Comparison of ENCODE assay signal across 34 cellular contexts in the genomic region with DNA sequence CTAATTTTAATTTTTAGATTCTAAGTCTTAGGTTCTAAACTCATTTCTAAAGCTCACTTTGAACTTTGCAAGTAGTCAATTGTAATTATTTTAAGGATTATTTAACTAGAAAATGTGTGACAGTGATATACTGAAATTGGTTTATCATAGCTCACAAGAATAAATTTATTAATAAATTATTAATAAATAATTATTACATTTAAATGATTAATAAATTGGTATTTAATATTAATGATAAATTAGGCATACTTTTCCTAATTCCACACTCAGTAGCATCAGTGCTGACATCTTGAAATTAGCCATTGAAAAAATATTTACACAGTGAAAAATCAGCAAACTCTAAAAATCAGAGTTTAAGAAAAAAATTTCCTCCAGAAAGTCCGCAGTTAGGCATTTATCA.
"Had no signal": no experiment of that assay in that cellular context is flagged by ENCODE, and none has a peak within 500 bp of the region (broad histone marks: within the 10 kb centered on the region; RNA-seq: fewer than 3 reads in every experiment).

No MANE protein-coding gene starts in this region.

- H3K4me1 Mint-ChIP-seq: activated B cell treated with CpG ODN at 0.5 μM for 24 hours; activated T-helper 17 cell treated with anti-CD3 and anti-CD28 coated beads, Interleukin-2, amount 50 U/mL, for 72 hours; central memory CD8-positive, alpha-beta T cell; T-helper 17 cell had no signal

- H3K4me3 ChIP-seq: esophagus squamous epithelium, heart left ventricle had no signal

- ATAC-seq: activated CD4-positive, CD25-positive, alpha-beta regulatory T cell treated with anti-CD3 and anti-CD28 coated beads, Interleukin-2, amount 50 U/mL, for 24 hours; activated CD8-positive, alpha-beta T cell treated with anti-CD3 and anti-CD28 coated beads for 36 hours; activated T-cell treated with anti-CD3 and anti-CD28 coated beads, Interleukin-2, amount 50 U/mL, for 4 hours; activated T-helper 17 cell treated with anti-CD3 and anti-CD28 coated beads, Interleukin-2, amount 50 U/mL, for 72 hours; effector memory CD8-positive, alpha-beta T cell; heart left ventricle; T-helper 17 cell had no signal

- H3K27ac Mint-ChIP-seq: activated B cell treated with CpG ODN at 0.5 μM for 24 hours; activated CD8-positive, alpha-beta T cell treated with anti-CD3 and anti-CD28 coated beads for 36 hours; activated naive CD8-positive, alpha-beta T cell; activated T-helper 17 cell treated with anti-CD3 and anti-CD28 coated beads, Interleukin-2, amount 50 U/mL, for 72 hours; effector memory CD8-positive, alpha-beta T cell; T-helper 17 cell; T-helper 2 cell treated with Interferon-gamma antibody and Interleukin-4, amounts not matched to agents 5 μg/mL and 100 μg/mL, for 36 hours had no signal

- H3K36me3 ChIP-seq: brain microvascular endothelial cell, esophagus squamous epithelium, heart left ventricle had no signal

- DNase-seq: activated B cell treated with CpG ODN at 0.5 μM for 24 hours; activated CD4-positive, alpha-beta T cell treated with anti-CD3 and anti-CD28 coated beads for 48 hours; activated CD4-positive, alpha-beta T cell treated with anti-CD3 and anti-CD28 coated beads, Interleukin-2, amount 50 U/mL, for 1 hour; activated CD4-positive, alpha-beta T cell treated with anti-CD3 and anti-CD28 coated beads, Interleukin-2, amount 50 U/mL, for 48 hours; activated CD8-positive, alpha-beta memory T cell treated with anti-CD3 and anti-CD28 coated beads for 24 hours; activated CD8-positive, alpha-beta T cell treated with anti-CD3 and anti-CD28 coated beads for 36 hours; activated effector memory CD4-positive, alpha-beta T cell treated with Interleukin-2 at 50 U/mL for 16 hours; activated gamma-delta T cell treated with Interleukin-2 at 50 U/mL for 16 hours; activated naive CD4-positive, alpha-beta T cell treated with anti-CD3 and anti-CD28 coated beads, Interleukin-2, amount 50 U/mL, for 16 hours; activated naive CD4-positive, alpha-beta T cell treated with Interleukin-2 at 50 U/mL for 16 hours; activated T-cell treated with anti-CD3 and anti-CD28 coated beads, Interleukin-2, amount 50 U/mL, for 4 hours; amniotic stem cell; anterior cingulate cortex; brain microvascular endothelial cell; cortex of kidney; dermis blood vessel endothelial cell; effector CD4-positive, alpha-beta T cell; effector memory CD8-positive, alpha-beta T cell; esophagus squamous epithelium; foreskin melanocyte; glutamatergic neuron; heart left ventricle; T-helper 1 cell; T-helper 17 cell; T1000 had no signal

- H3K27ac ChIP-seq: brain microvascular endothelial cell, epithelial cell of prostate, esophagus squamous epithelium, heart left ventricle had no signal

- H3K36me3 Mint-ChIP-seq: activated naive CD8-positive, alpha-beta T cell had no signal

- H3K4me3 Mint-ChIP-seq: activated B cell treated with CpG ODN at 0.5 μM for 24 hours; activated CD8-positive, alpha-beta T cell treated with anti-CD3 and anti-CD28 coated beads for 36 hours; activated naive CD8-positive, alpha-beta T cell; activated T-cell treated with anti-CD3 and anti-CD28 coated beads, Interleukin-2, amount 50 U/mL, for 4 hours; activated T-helper 17 cell treated with anti-CD3 and anti-CD28 coated beads, Interleukin-2, amount 50 U/mL, for 72 hours; central memory CD8-positive, alpha-beta T cell; effector memory CD8-positive, alpha-beta T cell; T-helper 17 cell; T-helper 2 cell treated with Interferon-gamma antibody and Interleukin-4, amounts not matched to agents 5 μg/mL and 100 μg/mL, for 36 hours had no signal

- H3K9me3 Mint-ChIP-seq: activated B cell treated with CpG ODN at 0.5 μM for 24 hours; activated T-cell treated with anti-CD3 and anti-CD28 coated beads, Interleukin-2, amount 50 U/mL, for 4 hours; T-helper 2 cell treated with Interferon-gamma antibody and Interleukin-4, amounts not matched to agents 5 μg/mL and 100 μg/mL, for 36 hours had no signal

- H3K27me3 ChIP-seq: brain microvascular endothelial cell, esophagus squamous epithelium, heart left ventricle had no signal

- FAIRE-seq: astrocyte, bronchial epithelial cell, endothelial cell of umbilical vein had no signal

- H3K27me3 Mint-ChIP-seq: activated B cell treated with CpG ODN at 0.5 μM for 24 hours; activated CD8-positive, alpha-beta T cell treated with anti-CD3 and anti-CD28 coated beads for 36 hours; activated naive CD8-positive, alpha-beta T cell; activated T-helper 17 cell treated with anti-CD3 and anti-CD28 coated beads, Interleukin-2, amount 50 U/mL, for 72 hours; central memory CD8-positive, alpha-beta T cell; effector memory CD8-positive, alpha-beta T cell; T-helper 17 cell had no signal
